ENCODE assay signal across 11 cellular contexts in the genomic region with DNA sequence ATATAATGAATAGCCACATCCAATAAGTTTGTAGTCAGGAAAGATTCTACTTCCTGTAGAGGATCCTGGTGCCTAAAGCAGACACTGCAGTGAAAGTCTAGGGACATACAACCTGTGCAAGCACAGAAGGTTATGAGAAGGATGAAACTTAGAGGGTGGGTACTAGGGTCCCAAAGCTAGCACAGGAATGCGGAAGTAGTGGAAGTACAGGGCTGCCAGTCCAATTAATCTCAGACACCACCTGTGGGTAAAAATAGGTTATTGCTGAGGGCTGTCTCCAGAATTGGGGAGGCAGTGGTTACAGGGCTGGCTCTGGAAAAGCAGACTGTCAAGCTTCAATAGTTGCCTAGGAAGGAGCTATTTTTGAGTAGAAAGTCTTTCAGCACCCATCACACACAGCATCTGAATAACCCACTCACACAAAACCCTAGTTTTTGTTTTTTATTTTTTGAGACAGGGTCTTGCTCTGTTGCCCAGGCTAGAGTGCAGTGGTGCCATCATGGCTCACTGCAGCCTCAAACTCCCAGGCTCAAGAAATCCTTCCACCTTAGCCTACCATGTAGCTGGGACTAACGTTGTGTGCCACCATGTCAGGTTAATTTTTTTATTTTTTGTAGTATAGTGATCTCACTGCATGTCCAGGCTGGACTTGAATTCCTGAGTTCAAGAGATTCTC. TPM values are rescaled to one million over a fixed set of nuclear protein-coding genes. Genes with fewer than 3 reads are reported as not detected.
DNase-seq lines count a peak whose midpoint lies in the region; ATAC-seq and TF ChIP-seq lines count a peak whose summit lies in the region.
"Had no signal": no experiment of that assay in that cellular context is flagged by ENCODE, and none has a peak within 500 bp of the region (broad histone marks: within the 10 kb centered on the region; RNA-seq: fewer than 3 reads in every experiment).

No MANE protein-coding gene starts in this region.

- intact Hi-C loops in left ventricle myocardium superior (cut with micrococcal nuclease): no loop called here
- intact Hi-C loops in right cardiac atrium (cut with DNase I): loop anchor here in 1 of 4 donors (5.0 kb wide), 1 partner anchor 64 kb away; no protein-coding TSS in a partner anchor
- intact Hi-C loops in body of pancreas (cut with DNase I): no loop called here
- intact Hi-C loops in aorta (cut with DNase I): loop anchor here in 1 of 2 donors (2.0 kb wide), 1 partner anchor 67 kb away; no protein-coding TSS in a partner anchor

- H3K36me3 ChIP-seq in body of pancreas (replicated peaks in 1 of 2; ENCODE audit: insufficient read depth in 1 of 2, low read depth in 2 of 2) (no peaks in the 10 kb centered on the region), thoracic aorta (no peaks in the 10 kb centered on the region), aorta (ENCODE audit: control insufficient read depth in 1 of 2, insufficient read depth in 2 of 2, low read length in 1 of 2) (no peaks in the 10 kb centered on the region)
- H3K36me3 ChIP-seq: SJCRH30 had no signal

- H3K4me1 ChIP-seq in right cardiac atrium (ENCODE audit: control insufficient read depth, insufficient read depth, low read length) (no peaks in the 10 kb centered on the region), body of pancreas (no peaks in the 10 kb centered on the region), thoracic aorta (ENCODE audit: control insufficient read depth in 1 of 2, low read depth in 2 of 2) (no peaks in the 10 kb centered on the region), aorta (ENCODE audit: control insufficient read depth in 1 of 2, insufficient read depth in 2 of 2, low read length in 2 of 2) (no peaks in the 10 kb centered on the region)
- H3K4me1 ChIP-seq: SJCRH30 had no signal

- TF ChIP-seq POLR2A in body of pancreas (IDR thresholded peaks at IDR 0.05): no peak

- H3K27me3 ChIP-seq in right cardiac atrium (ENCODE audit: control insufficient read depth, insufficient read depth): no peaks in the 10 kb centered on the region
- no peaks in the 10 kb centered on the region for H3K27me3 ChIP-seq in body of pancreas
- H3K27me3 ChIP-seq in thoracic aorta (replicated peaks; ENCODE audit: insufficient read depth): no peaks in the 10 kb centered on the region
- no peaks in the 10 kb centered on the region for H3K27me3 ChIP-seq in aorta (ENCODE audit: control insufficient read depth in 1 of 2, insufficient read depth in 2 of 2, low read length in 1 of 2)
- H3K27me3 ChIP-seq: SJCRH30 had no signal

- no peaks in the 10 kb centered on the region for H3K9me3 ChIP-seq in right cardiac atrium (ENCODE audit: control insufficient read depth, low read length)
- H3K9me3 ChIP-seq in body of pancreas: no peaks in the 10 kb centered on the region
- H3K9me3 ChIP-seq in thoracic aorta: no peaks in the 10 kb centered on the region
- no peaks in the 10 kb centered on the region for H3K9me3 ChIP-seq in aorta (ENCODE audit: control insufficient read depth, low read length)
- H3K9me3 ChIP-seq: SJCRH30 had no signal

- no peak overlapping the region for H3K4me3 ChIP-seq in right cardiac atrium (ENCODE audit: low read length)
- H3K4me3 ChIP-seq in body of pancreas: no peak overlapping the region
- H3K4me3 ChIP-seq in thoracic aorta: no peak overlapping the region
- H3K4me3 ChIP-seq in aorta (ENCODE audit: low read length in 2 of 2): no peak overlapping the region
- H3K4me3 ChIP-seq: SJCRH30 had no signal

- DNase-seq in left ventricle myocardium superior (no peak), right cardiac atrium (no peak), body of pancreas (no peak), thoracic aorta (ENCODE audit: low spot score) (no peak), aorta (no peak), G401 (ENCODE audit: low spot score) (no peak), NCI-H2227 (lab: John Stamatoyannopoulos, UW; ENCODE audit: unreplicated experiment) (no peak)
- DNase-seq: left colon; stimulated activated CD4-positive, alpha-beta T cell treated with anti-CD3 and anti-CD28 coated beads, Interleukin-2, amount 100 ng/mL, for 24 hours had no signal

- TF ChIP-seq CTCF in body of pancreas (IDR thresholded peaks at IDR 0.05) (peak in 4 of 7 experiments; percentile 11 to 42 (median 28)), thoracic aorta (IDR thresholded peaks at IDR 0.05) (no peak)

- peak; percentile 33 for ATAC-seq in left ventricle myocardium superior
- no peak for ATAC-seq in right cardiac atrium
- ATAC-seq in HG03520 (IDR thresholded peaks at IDR 0.05; ENCODE audit: unreplicated experiment): peak; percentile 42
- ATAC-seq in body of pancreas: no peak
- ATAC-seq in thoracic aorta (ENCODE audit: insufficient number of reproducible peaks, low FRiP score, low read depth): peak; percentile 46
- no peak for ATAC-seq in aorta (ENCODE audit: low FRiP score)
- ATAC-seq: left colon had no signal

- in situ Hi-C loops in G401 (cut with HindIII; ENCODE audit: low sequenced_read_pairs): no loop called here

- no peak overlapping the region for H3K27ac ChIP-seq in right cardiac atrium (ENCODE audit: low read length)
- H3K27ac ChIP-seq in body of pancreas: no peak overlapping the region
- H3K27ac ChIP-seq in thoracic aorta: no peak overlapping the region
- no peak overlapping the region for H3K27ac ChIP-seq in aorta (ENCODE audit: low read depth in 1 of 2, low read length in 2 of 2)
- H3K27ac ChIP-seq: SJCRH30 had no signal

- 47% methylated on average over 2 of the region's 2 CpGs for WGBS in right cardiac atrium
- WGBS in body of pancreas, 2 donors: 32 to 34% methylated on average over 2 of the region's 2 CpGs
- 49 to 61% methylated on average over 2 of the region's 2 CpGs for WGBS in aorta, 2 donors

RNA-seq across cellular contexts. Expression of gene ELF2, which starts 50.8 kb away (rescaled TPM):
- total RNA-seq in left ventricle myocardium superior: 44.7 TPM
- 10 to 100 TPM; 40.0 to 44.0 (median 42.8) TPM for total RNA-seq in right cardiac atrium
- polyA plus RNA-seq in right cardiac atrium: 15.6 TPM
- 10 to 100 TPM; 25.4 to 42.5 TPM for total RNA-seq in body of pancreas
- 100 to 1,000 TPM in 1 of 2 donors, 10 to 100 TPM in 1; 80.6 to 111 TPM for total RNA-seq in thoracic aorta
- 100 to 1,000 TPM in 1 of 2 donors, 10 to 100 TPM in 1; 83.9 to 102 TPM for total RNA-seq in aorta
- polyA plus RNA-seq in aorta: 10 to 100 TPM; 12.3 to 32.8 TPM
- total RNA-seq in G401 (2014; rRNA removed; shearing (Covaris generic)): 18.9 and 36.6 TPM in 2 replicates

RNA-seq across cellular contexts. Expression of gene MGARP, which starts 52.2 kb away (rescaled TPM):
- total RNA-seq in left ventricle myocardium superior: 0.62 TPM
- 1 to 10 TPM; 1.3 to 3.3 (median 1.8) TPM for total RNA-seq in right cardiac atrium
- 7.1 TPM for polyA plus RNA-seq in right cardiac atrium
- total RNA-seq in body of pancreas: under 1 TPM in 1 of 2 donors, not detected in 1; 0.78 TPM
- 1 to 10 TPM; 4.2 to 8.9 TPM for total RNA-seq in thoracic aorta
- total RNA-seq in aorta: 1 to 10 TPM; 2.2 to 3.7 TPM
- polyA plus RNA-seq in aorta: 10 to 100 TPM in 1 of 2 donors, 1 to 10 TPM in 1; 8.9 to 17.6 TPM
- total RNA-seq in G401 (2014; rRNA removed; shearing (Covaris generic)): not detected in 2 replicates

Comparison
In these comparisons a context has a peak if more than half of its experiments do, and no peak if none do; other contexts are left out.
1. ATAC-seq: peak in left ventricle myocardium superior (single experiment), HG03520 (single experiment) and thoracic aorta (single experiment); none in right cardiac atrium (0 of 2), body of pancreas (single experiment) and aorta (single experiment).